ENCODE assay signal across 32 cellular contexts in genomic region chr2:15626967-15627366, GRCh38.
"Had no signal": no experiment of that assay in that cellular context is flagged by ENCODE, and none has a peak within 500 bp of the region (broad histone marks: within the 10 kb centered on the region; RNA-seq: fewer than 3 reads in every experiment).

No MANE protein-coding gene starts in this region.

- H3K27me3 ChIP-seq: adrenal gland, body of pancreas, dorsolateral prefrontal cortex had no signal

- H3K9me3 Mint-ChIP-seq: activated B cell treated with CpG ODN at 0.5 μM for 24 hours; activated naive CD4-positive, alpha-beta T cell treated with anti-CD3 and anti-CD28 coated beads, Interleukin-2, amount 50 U/mL, for 24 hours; central memory CD8-positive, alpha-beta T cell; dendritic cell treated with granulocyte-macrophage colony-stimulating factor and Interleukin-4, amounts not matched to agents 40 ng/mL and 50 ng/mL, for 4 days; endodermal cell; T-cell had no signal

- H3K4me3 ChIP-seq: adrenal gland, body of pancreas, coronary artery, dorsolateral prefrontal cortex had no signal

- H3K27ac ChIP-seq: adrenal gland, body of pancreas, coronary artery, WERI-Rb-1 had no signal

- H3K27ac Mint-ChIP-seq: activated B cell treated with CpG ODN at 0.5 μM for 24 hours; activated CD4-positive, alpha-beta memory T cell treated with anti-CD3 and anti-CD28 coated beads, Interleukin-2, amount 10 ng/mL, durations not matched to agents 7 days and 5 days; activated CD4-positive, alpha-beta T cell treated with anti-CD3 and anti-CD28 coated beads, Interleukin-2, amount 10 ng/mL, durations not matched to agents 7 days and 5 days; activated naive CD4-positive, alpha-beta T cell treated with anti-CD3 and anti-CD28 coated beads for 36 hours; activated T-helper 2 cell treated with anti-CD3 and anti-CD28 coated beads, Interferon-gamma antibody, Interleukin-2, Interleukin-4, amounts not matched to agents 10 μg/mL and 5 μg/mL and 100 μg/mL, durations not matched to agents 14 hours and 24 hours and 36 hours; dendritic cell treated with granulocyte-macrophage colony-stimulating factor and Interleukin-4, amounts not matched to agents 40 ng/mL and 50 ng/mL, for 4 days; endodermal cell; T-helper 1 cell treated with Interleukin-12 subunit alpha and Interleukin-12 subunit beta and Interleukin-4 antibody, amounts not matched to agents 30 μg/mL and 1 μg/mL, for 36 hours; T-helper 2 cell treated with Interferon-gamma antibody and Interleukin-4, amounts not matched to agents 5 μg/mL and 100 μg/mL, for 36 hours had no signal

- ATAC-seq: activated CD4-positive, alpha-beta T cell treated with anti-CD3 and anti-CD28 coated beads for 36 hours; activated CD4-positive, CD25-positive, alpha-beta regulatory T cell treated with anti-CD3 and anti-CD28 coated beads, Interleukin-2, amount 50 U/mL, for 24 hours; body of pancreas; esophagus mucosa; T-cell had no signal

- H3K4me1 Mint-ChIP-seq: activated B cell treated with CpG ODN at 0.5 μM for 24 hours; activated CD4-positive, alpha-beta memory T cell treated with anti-CD3 and anti-CD28 coated beads, Interleukin-2, amount 10 ng/mL, durations not matched to agents 7 days and 5 days; activated CD4-positive, alpha-beta T cell treated with anti-CD3 and anti-CD28 coated beads for 36 hours; activated CD4-positive, alpha-beta T cell treated with anti-CD3 and anti-CD28 coated beads, Interleukin-2, amount 10 ng/mL, durations not matched to agents 7 days and 5 days; activated naive CD4-positive, alpha-beta T cell treated with anti-CD3 and anti-CD28 coated beads, Interleukin-2, amount 50 U/mL, for 24 hours; central memory CD8-positive, alpha-beta T cell; endodermal cell; T-cell had no signal

- DNase-seq: activated B cell treated with CpG ODN at 0.5 μM for 24 hours; activated CD4-positive, alpha-beta memory T cell treated with anti-CD3 and anti-CD28 coated beads, Interleukin-2, amount 10 ng/mL, durations not matched to agents 7 days and 5 days; activated CD4-positive, alpha-beta T cell treated with anti-CD3 and anti-CD28 coated beads for 36 hours; activated CD4-positive, alpha-beta T cell treated with anti-CD3 and anti-CD28 coated beads, Interleukin-2, amount 10 ng/mL, durations not matched to agents 7 days and 5 days; activated CD4-positive, alpha-beta T cell treated with anti-CD3 and anti-CD28 coated beads, Interleukin-2, amount 50 U/mL, for 4 hours; activated CD8-positive, alpha-beta memory T cell treated with anti-CD3 and anti-CD28 coated beads, Interleukin-2, amount 50 U/mL, for 48 hours; activated effector memory CD4-positive, alpha-beta T cell treated with anti-CD3 and anti-CD28 coated beads, Interleukin-2, amount 50 U/mL, for 16 hours; activated naive CD4-positive, alpha-beta T cell treated with anti-CD3 and anti-CD28 coated beads for 36 hours; activated T-cell treated with anti-CD3 and anti-CD28 coated beads for 4 hours; adrenal gland; amygdala; aorta; body of pancreas; dorsolateral prefrontal cortex; effector memory CD4-positive, alpha-beta T cell; endodermal cell; foreskin fibroblast; head of caudate nucleus; hypothalamus; SW 1271; T-cell; T1000; WERI-Rb-1 had no signal

- H3K4me3 Mint-ChIP-seq: activated B cell treated with CpG ODN at 0.5 μM for 24 hours; activated CD4-positive, alpha-beta memory T cell treated with anti-CD3 and anti-CD28 coated beads, Interleukin-2, amount 10 ng/mL, durations not matched to agents 7 days and 5 days; activated CD4-positive, alpha-beta T cell treated with anti-CD3 and anti-CD28 coated beads for 36 hours; activated CD4-positive, alpha-beta T cell treated with anti-CD3 and anti-CD28 coated beads, Interleukin-2, amount 10 ng/mL, durations not matched to agents 7 days and 5 days; activated naive CD4-positive, alpha-beta T cell treated with anti-CD3 and anti-CD28 coated beads for 36 hours; activated naive CD4-positive, alpha-beta T cell treated with anti-CD3 and anti-CD28 coated beads, Interleukin-2, amount 50 U/mL, for 24 hours; central memory CD8-positive, alpha-beta T cell; dendritic cell treated with granulocyte-macrophage colony-stimulating factor and Interleukin-4, amounts not matched to agents 40 ng/mL and 50 ng/mL, for 4 days; endodermal cell; T-cell; T-helper 1 cell treated with Interleukin-12 subunit alpha and Interleukin-12 subunit beta and Interleukin-4 antibody, amounts not matched to agents 30 μg/mL and 1 μg/mL, for 36 hours; T-helper 2 cell treated with Interferon-gamma antibody and Interleukin-4, amounts not matched to agents 5 μg/mL and 100 μg/mL, for 36 hours had no signal

- H3K9me3 ChIP-seq: adrenal gland, body of pancreas had no signal

- H3K27me3 Mint-ChIP-seq: activated B cell treated with CpG ODN at 0.5 μM for 24 hours; activated CD4-positive, alpha-beta memory T cell treated with anti-CD3 and anti-CD28 coated beads, Interleukin-2, amount 10 ng/mL, durations not matched to agents 7 days and 5 days; activated CD4-positive, alpha-beta T cell treated with anti-CD3 and anti-CD28 coated beads for 36 hours; activated CD4-positive, alpha-beta T cell treated with anti-CD3 and anti-CD28 coated beads, Interleukin-2, amount 10 ng/mL, durations not matched to agents 7 days and 5 days; activated naive CD4-positive, alpha-beta T cell treated with anti-CD3 and anti-CD28 coated beads, Interleukin-2, amount 50 U/mL, for 24 hours; central memory CD8-positive, alpha-beta T cell; dendritic cell treated with granulocyte-macrophage colony-stimulating factor and Interleukin-4, amounts not matched to agents 40 ng/mL and 50 ng/mL, for 4 days; T-cell had no signal
